Comparison of ENCODE assay signal across 9 cellular contexts in the genomic region with DNA sequence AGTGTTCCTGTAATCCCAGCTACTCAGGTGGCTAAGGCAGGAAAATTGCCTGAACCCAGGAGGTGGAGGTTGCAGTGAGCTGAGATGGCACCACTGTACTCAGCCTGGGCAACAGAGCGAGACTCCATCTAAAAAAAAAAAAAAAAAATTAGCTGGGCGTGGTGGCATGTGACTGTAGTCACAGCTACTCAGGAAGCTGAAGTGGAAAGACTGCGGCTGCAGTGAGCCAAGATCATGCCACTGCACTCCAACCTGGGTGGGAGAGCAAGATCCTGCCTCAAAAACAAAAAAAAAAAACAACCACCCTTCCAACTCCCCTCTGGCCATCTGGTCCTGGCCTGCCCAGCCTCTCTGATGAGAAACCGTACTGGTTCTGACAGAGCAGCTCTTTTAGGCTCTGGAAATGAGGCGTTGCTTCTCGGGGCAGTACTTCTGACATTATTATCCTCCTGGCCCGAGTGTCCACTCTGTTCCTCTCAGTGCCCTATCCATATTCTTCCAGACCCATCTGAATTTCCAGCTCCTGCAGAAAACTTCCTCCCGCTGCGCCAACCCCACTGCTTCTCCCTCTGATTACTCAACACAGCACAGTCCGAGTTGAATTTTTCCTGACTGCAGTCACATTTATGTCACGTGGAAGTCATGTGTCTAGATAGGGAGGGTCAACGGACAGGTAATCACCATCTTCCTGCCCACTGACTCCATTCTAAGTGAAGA. TPM values are rescaled to one million over a fixed set of nuclear protein-coding genes. Genes with fewer than 3 reads are reported as not detected.
DNase-seq lines count a peak whose midpoint lies in the region.
"Had no signal": no experiment of that assay in that cellular context is flagged by ENCODE, and none has a peak within 500 bp of the region (broad histone marks: within the 10 kb centered on the region; RNA-seq: fewer than 3 reads in every experiment).

No MANE protein-coding gene starts in this region.

- H3K36me3 ChIP-seq in thymus (ENCODE audit: control insufficient read depth, insufficient read depth), result peaks cover 33% of the 10 kb centered on the region

- peak overlapping the region; percentile 31 for H3K27ac ChIP-seq in thymus (ENCODE audit: low read depth)

- no peaks in the 10 kb centered on the region for H3K9me3 Mint-ChIP-seq in activated CD4-positive, alpha-beta memory T cell treated with anti-CD3 and anti-CD28 coated beads, Interleukin-2, amount 10 ng/mL, durations not matched to agents 7 days and 5 days
- H3K9me3 Mint-ChIP-seq in activated CD4-positive, alpha-beta memory T cell treated with anti-CD3 and anti-CD28 coated beads for 36 hours, result no peaks in the 10 kb centered on the region

- POLR2A ChIA-PET in activated CD4-positive, alpha-beta memory T cell treated with anti-CD3 and anti-CD28 coated beads, Interleukin-2, amount 10 ng/mL, durations not matched to agents 7 days and 5 days (lab: Charles Lee), result interaction anchor here (1.2 kb wide), 1 partner anchor 13 kb away, joined by 6 read pairs; a partner anchor contains a TSS
- POLR2A ChIA-PET in activated CD4-positive, alpha-beta memory T cell treated with anti-CD3 and anti-CD28 coated beads for 36 hours (lab: Charles Lee), result interaction anchor here (0.7 kb wide), 1 partner anchor 68 kb away, joined by 3 read pairs; no protein-coding TSS in a partner anchor

- H3K4me1 ChIP-seq in thymus (ENCODE audit: control insufficient read depth, insufficient read depth, low read length), result no peaks in the 10 kb centered on the region

- WGBS in thymus, result 81% methylated on average over 12 of the region's 12 CpGs

- H3K27me3 ChIP-seq in thymus (ENCODE audit: control insufficient read depth, insufficient read depth), result no peaks in the 10 kb centered on the region

- H3K4me1 Mint-ChIP-seq in activated CD4-positive, alpha-beta memory T cell treated with anti-CD3 and anti-CD28 coated beads, Interleukin-2, amount 10 ng/mL, durations not matched to agents 7 days and 5 days, result peaks cover 34% of the 10 kb centered on the region
- H3K4me1 Mint-ChIP-seq in activated CD4-positive, alpha-beta memory T cell treated with anti-CD3 and anti-CD28 coated beads for 36 hours (ENCODE audit: low read depth), result peaks cover 29% of the 10 kb centered on the region

- H3K36me3 Mint-ChIP-seq in activated CD4-positive, alpha-beta memory T cell treated with anti-CD3 and anti-CD28 coated beads, Interleukin-2, amount 10 ng/mL, durations not matched to agents 7 days and 5 days (ENCODE audit: low read depth), result peaks cover 47% of the 10 kb centered on the region
- H3K36me3 Mint-ChIP-seq in activated CD4-positive, alpha-beta memory T cell treated with anti-CD3 and anti-CD28 coated beads for 36 hours, result peaks cover 15% of the 10 kb centered on the region

- no peak overlapping the region for H3K4me3 ChIP-seq in thymus (ENCODE audit: low read length)

- no peak overlapping the region for H3K4me3 Mint-ChIP-seq in activated CD4-positive, alpha-beta memory T cell treated with anti-CD3 and anti-CD28 coated beads, Interleukin-2, amount 10 ng/mL, durations not matched to agents 7 days and 5 days
- H3K4me3 Mint-ChIP-seq in activated CD4-positive, alpha-beta memory T cell treated with anti-CD3 and anti-CD28 coated beads for 36 hours, result no peak overlapping the region

- intact Hi-C loops in activated CD4-positive, alpha-beta memory T cell treated with anti-CD3 and anti-CD28 coated beads for 36 hours (cut with micrococcal nuclease), result no loop called here

- peak overlapping the region; percentile 5 for H3K27ac Mint-ChIP-seq in activated CD4-positive, alpha-beta memory T cell treated with anti-CD3 and anti-CD28 coated beads, Interleukin-2, amount 10 ng/mL, durations not matched to agents 7 days and 5 days
- H3K27ac Mint-ChIP-seq in activated CD4-positive, alpha-beta memory T cell treated with anti-CD3 and anti-CD28 coated beads for 36 hours, result no peak overlapping the region

- no peak for DNase-seq in activated CD4-positive, alpha-beta memory T cell treated with anti-CD3 and anti-CD28 coated beads, Interleukin-2, amount 10 ng/mL, durations not matched to agents 7 days and 5 days
- DNase-seq in activated CD4-positive, alpha-beta memory T cell treated with anti-CD3 and anti-CD28 coated beads for 36 hours, result no peak
- peak; percentile 64 for DNase-seq in cerebellar cortex (ENCODE audit: low spot score)
- peak; percentile 73 for DNase-seq in kidney glomerular epithelial cell (lab: John Stamatoyannopoulos, UW)
- no peak for DNase-seq in RPMI8226
- DNase-seq in cortex of kidney (lab: John Stamatoyannopoulos, UW), result no peak
- DNase-seq in stimulated activated CD4-positive, alpha-beta T cell treated with anti-CD3 and anti-CD28 coated beads, Interleukin-4, amount 100 ng/mL, for 1 hour, result no peak
- DNase-seq: central memory CD4-positive, alpha-beta T cell had no signal

- no peaks in the 10 kb centered on the region for H3K9me3 ChIP-seq in thymus (ENCODE audit: control insufficient read depth)

- CTCF ChIA-PET in activated CD4-positive, alpha-beta memory T cell treated with anti-CD3 and anti-CD28 coated beads, Interleukin-2, amount 10 ng/mL, durations not matched to agents 7 days and 5 days (lab: Charles Lee), result interaction anchor here (0.7 kb wide), 2 partner anchors 15 to 61 kb away, joined by 3 to 4 read pairs; no protein-coding TSS in a partner anchor
- CTCF ChIA-PET in activated CD4-positive, alpha-beta memory T cell treated with anti-CD3 and anti-CD28 coated beads for 36 hours (lab: Charles Lee), result interaction anchor here (1.2 kb wide), 1 partner anchor 61 kb away, joined by 3 read pairs; no protein-coding TSS in a partner anchor

- H3K27me3 Mint-ChIP-seq in activated CD4-positive, alpha-beta memory T cell treated with anti-CD3 and anti-CD28 coated beads, Interleukin-2, amount 10 ng/mL, durations not matched to agents 7 days and 5 days, result no peaks in the 10 kb centered on the region
- no peaks in the 10 kb centered on the region for H3K27me3 Mint-ChIP-seq in activated CD4-positive, alpha-beta memory T cell treated with anti-CD3 and anti-CD28 coated beads for 36 hours

RNA-seq across cellular contexts. Expression of a gene that starts 13.3 kb away (rescaled TPM):
- 10 to 100 TPM; 95.3 to 97.8 TPM for total RNA-seq in activated CD4-positive, alpha-beta memory T cell treated with anti-CD3 and anti-CD28 coated beads, Interleukin-2, amount 10 ng/mL, durations not matched to agents 7 days and 5 days
- 10 to 100 TPM; 73.3 to 75.1 TPM for total RNA-seq in activated CD4-positive, alpha-beta memory T cell treated with anti-CD3 and anti-CD28 coated beads for 36 hours
- polyA plus RNA-seq in thymus, result 42.4 TPM

RNA-seq across cellular contexts. Expression of a gene that starts 44.0 kb away (rescaled TPM):
- 10 to 100 TPM; 18.0 to 19.0 TPM for total RNA-seq in activated CD4-positive, alpha-beta memory T cell treated with anti-CD3 and anti-CD28 coated beads, Interleukin-2, amount 10 ng/mL, durations not matched to agents 7 days and 5 days
- total RNA-seq in activated CD4-positive, alpha-beta memory T cell treated with anti-CD3 and anti-CD28 coated beads for 36 hours, result 10 to 100 TPM; 17.0 to 18.1 TPM
- 28.0 TPM for polyA plus RNA-seq in thymus

Comparison
In these comparisons a context has a peak if more than half of its experiments do, and no peak if none do; other contexts are left out.
1. DNase-seq: peak in cerebellar cortex (single experiment) and kidney glomerular epithelial cell (single experiment); none in activated CD4-positive, alpha-beta memory T cell treated with anti-CD3 and anti-CD28 coated beads, Interleukin-2, amount 10 ng/mL, durations not matched to agents 7 days and 5 days (single experiment), activated CD4-positive, alpha-beta memory T cell treated with anti-CD3 and anti-CD28 coated beads for 36 hours (single experiment), RPMI8226 (single experiment), cortex of kidney (single experiment) and stimulated activated CD4-positive, alpha-beta T cell treated with anti-CD3 and anti-CD28 coated beads, Interleukin-4, amount 100 ng/mL, for 1 hour (single experiment).